ENCODE assay signal across 8 cellular contexts in the genomic region with DNA sequence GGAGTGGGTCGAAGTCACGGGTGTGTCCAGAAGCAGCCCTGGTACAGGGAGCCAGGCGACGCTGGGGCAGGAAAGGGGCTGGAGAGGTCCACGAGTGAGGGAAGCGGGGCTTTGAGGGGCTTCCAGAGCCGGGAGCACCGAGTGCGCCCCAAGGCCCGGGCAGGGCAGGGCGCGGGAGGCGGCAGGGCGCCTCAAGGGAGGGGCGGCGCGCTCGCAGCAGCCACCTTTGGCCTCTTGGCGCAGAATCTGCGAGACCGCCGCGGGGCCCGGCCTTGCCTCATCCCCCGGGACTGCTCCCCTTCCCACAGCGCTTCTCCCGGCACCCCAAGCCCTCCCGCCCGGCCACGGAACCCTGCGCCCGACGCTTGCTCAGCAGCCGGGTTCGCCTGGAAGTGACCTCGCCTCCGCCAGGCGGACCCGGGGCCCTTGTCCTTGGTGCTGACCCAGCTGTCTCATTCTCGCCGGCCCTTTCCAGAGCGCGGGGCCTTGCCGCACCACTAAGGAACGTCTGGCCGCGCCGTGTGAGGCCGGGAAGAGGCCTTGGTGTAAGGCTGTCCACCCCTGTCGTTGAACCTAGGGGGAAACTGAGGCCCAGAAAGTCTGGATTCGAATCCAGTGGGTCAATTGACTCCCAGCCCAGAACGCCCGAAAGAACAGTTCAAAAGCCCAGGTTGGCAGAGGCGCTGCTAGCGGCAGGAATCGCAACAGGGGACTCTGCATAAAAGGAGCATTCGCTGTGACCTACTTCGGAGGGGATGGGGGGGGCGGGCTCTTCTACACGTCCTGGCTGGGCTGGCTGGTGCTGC. TPM values are rescaled to one million over a fixed set of nuclear protein-coding genes. Genes with fewer than 3 reads are reported as not detected.
DNase-seq lines count a peak whose midpoint lies in the region; ATAC-seq and TF ChIP-seq lines count a peak whose summit lies in the region.

No MANE protein-coding gene starts in this region.

- H2AFZ ChIP-seq in KMS-11 (ENCODE audit: low read depth): peak overlapping the region; percentile 57; the same call in 1 of the 2 replicates

- H3K4me3 ChIP-seq in KMS-11 (IDR thresholded peaks at IDR 0.05; ENCODE audit: insufficient read depth, low read depth, low read length): no peak overlapping the region
- H3K4me3 ChIP-seq in endocrine pancreas (ENCODE audit: control insufficient read depth, insufficient read depth, low read length): peak overlapping the region; percentile 46
- H3K4me3 ChIP-seq in stomach: peak overlapping the region; percentile 41 to 47 (median 44)

- ATAC-seq in GM21723 (IDR thresholded peaks at IDR 0.05; ENCODE audit: unreplicated experiment): peak; percentile 43

- TF ChIP-seq EP300 in stomach (IDR thresholded peaks at IDR 0.05): no peak

- peak overlapping the region; percentile 38 for H3K4me3 Mint-ChIP-seq in activated CD4-positive, alpha-beta T cell treated with anti-CD3 and anti-CD28 coated beads, Interleukin-2, amount 10 ng/mL, durations not matched to agents 24 days and 14 days

- H3K27me3 ChIP-seq in KMS-11 (ENCODE audit: insufficient read depth, low read depth) (no peaks in the 10 kb centered on the region), endocrine pancreas (ENCODE audit: control insufficient read depth, insufficient read depth, low read length) (peaks cover 4% of the 10 kb centered on the region), stomach (peaks cover 13 to 94% (median 53%) of the 10 kb centered on the region in 3 donors)

- WGBS in stomach, 5 donors: 1 to 4% (median 2%) methylated on average over 29 to 60 of the region's 60 CpGs

- TF ChIP-seq CTCF in KMS-11 (conservative IDR thresholded peaks at IDR 0.05; ENCODE audit: low read depth, low read length) (no peak), stomach (IDR thresholded peaks at IDR 0.05) (no peak)

- intact Hi-C loops in activated CD4-positive, alpha-beta T cell treated with anti-CD3 and anti-CD28 coated beads, Interleukin-2, amount 10 ng/mL, durations not matched to agents 24 days and 14 days (cut with micrococcal nuclease): loop anchor here (5.0 kb wide), 1 partner anchor 1813 kb away; no protein-coding TSS in a partner anchor
- intact Hi-C loops in stomach (cut with DNase I; ENCODE audit: low total_unique reads): no loop called here

- TF ChIP-seq POLR2A in stomach (IDR thresholded peaks at IDR 0.05): no peak

- H3K36me3 Mint-ChIP-seq in activated CD4-positive, alpha-beta T cell treated with anti-CD3 and anti-CD28 coated beads, Interleukin-2, amount 10 ng/mL, durations not matched to agents 24 days and 14 days (ENCODE audit: low read depth): no peaks in the 10 kb centered on the region

- no peak overlapping the region for H3K9ac ChIP-seq in KMS-11
- H3K9ac ChIP-seq in endocrine pancreas (ENCODE audit: control insufficient read depth, insufficient read depth, low read length): peak overlapping the region; percentile 67

- DNase-seq in GM04504 (ENCODE audit: low read depth) (peak; percentile 28), medulla oblongata (ENCODE audit: extremely low spot score) (peak; percentile 52), stomach (peak; percentile 51), NCI-H446 treated with DMSO at 0.1 percent for 48 hours (lab: John Stamatoyannopoulos, UW) (no peak)
- peak; percentile 79 for DNase-seq in activated CD4-positive, alpha-beta T cell treated with anti-CD3 and anti-CD28 coated beads, Interleukin-2, amount 10 ng/mL, durations not matched to agents 24 days and 14 days

- H3K27ac Mint-ChIP-seq in activated CD4-positive, alpha-beta T cell treated with anti-CD3 and anti-CD28 coated beads, Interleukin-2, amount 10 ng/mL, durations not matched to agents 24 days and 14 days: no peak overlapping the region

- no peaks in the 10 kb centered on the region for H3K79me2 ChIP-seq in KMS-11 (ENCODE audit: insufficient read depth, low read depth)

- H3K4me1 Mint-ChIP-seq in activated CD4-positive, alpha-beta T cell treated with anti-CD3 and anti-CD28 coated beads, Interleukin-2, amount 10 ng/mL, durations not matched to agents 24 days and 14 days: peaks cover 5% of the 10 kb centered on the region

- peak overlapping the region; percentile 48 for H3K4me2 ChIP-seq in KMS-11

- H3K27me3 Mint-ChIP-seq in activated CD4-positive, alpha-beta T cell treated with anti-CD3 and anti-CD28 coated beads, Interleukin-2, amount 10 ng/mL, durations not matched to agents 24 days and 14 days: peaks cover 74% of the 10 kb centered on the region

- H3K9me3 ChIP-seq in endocrine pancreas (ENCODE audit: control insufficient read depth, low read length) (no peaks in the 10 kb centered on the region), stomach (peaks cover 0 to 7% (median 1%) of the 10 kb centered on the region in 4 donors)

- H3K4me1 ChIP-seq in KMS-11 (ENCODE audit: low read depth, poor library complexity, severe bottlenecking) (no peaks in the 10 kb centered on the region), endocrine pancreas (ENCODE audit: control insufficient read depth, insufficient read depth, low read length) (no peaks in the 10 kb centered on the region), stomach (peaks cover 19 to 25% (median 23%) of the 10 kb centered on the region in 4 donors)

- H4K20me1 ChIP-seq in KMS-11 (ENCODE audit: insufficient read depth): no peaks in the 10 kb centered on the region

- H3K27ac ChIP-seq in KMS-11: no peak overlapping the region
- no peak overlapping the region for H3K27ac ChIP-seq in stomach

- no peaks in the 10 kb centered on the region for H3K36me3 ChIP-seq in KMS-11 (ENCODE audit: insufficient read depth)
- H3K36me3 ChIP-seq in endocrine pancreas (ENCODE audit: control insufficient read depth, insufficient read depth, low read length): no peaks in the 10 kb centered on the region
- no peaks in the 10 kb centered on the region for H3K36me3 ChIP-seq in stomach

- H3K9me3 Mint-ChIP-seq in activated CD4-positive, alpha-beta T cell treated with anti-CD3 and anti-CD28 coated beads, Interleukin-2, amount 10 ng/mL, durations not matched to agents 24 days and 14 days: no peaks in the 10 kb centered on the region

RNA-seq across cellular contexts. Expression of a gene that starts 0.6 kb away (rescaled TPM):
- not detected in 2 replicates for total RNA-seq in activated CD4-positive, alpha-beta T cell treated with anti-CD3 and anti-CD28 coated beads, Interleukin-2, amount 10 ng/mL, durations not matched to agents 24 days and 14 days
- 10 to 100 TPM in 1 of 5 donors, 1 to 10 TPM in 4; 2.3 to 10.6 (median 7.6) TPM for total RNA-seq in stomach
- polyA plus RNA-seq in stomach: 1 to 10 TPM; 1.6 to 3.3 (median 3.2) TPM
